9 cellular contexts compared by ENCODE assay signal in genomic region chr16:70653809-70654771, GRCh38. TPM values are rescaled to one million over a fixed set of nuclear protein-coding genes. Genes with fewer than 3 reads are reported as not detected.
DNase-seq lines count a peak whose midpoint lies in the region; ATAC-seq and TF ChIP-seq lines count a peak whose summit lies in the region.
"Had no signal": no experiment of that assay in that cellular context is flagged by ENCODE, and none has a peak within 500 bp of the region (broad histone marks: within the 10 kb centered on the region; RNA-seq: fewer than 3 reads in every experiment).

No MANE protein-coding gene starts in this region.

- peak; percentile 80 for TF ChIP-seq CTCF in CD8-positive, alpha-beta T cell (IDR thresholded peaks at IDR 0.05)
- peak; percentile 87 for TF ChIP-seq CTCF in choroid plexus epithelial cell (conservative IDR thresholded peaks at IDR 0.05; ENCODE audit: low read depth, low read length)

- DNase-seq in CD8-positive, alpha-beta T cell = peak; percentile 65 to 89 (median 77)
- DNase-seq in HEK293T (ENCODE audit: extremely low spot score) = peak; percentile 76
- DNase-seq in NCI-H446 treated with DMSO at 0.1 percent for 48 hours (lab: John Stamatoyannopoulos, UW) = peak; percentile 4
- peak; percentile 88 for DNase-seq in activated CD4-positive, alpha-beta T cell treated with anti-CD3 and anti-CD28 coated beads for 36 hours
- DNase-seq in choroid plexus epithelial cell (ENCODE audit: low read depth) = peak; percentile 90
- peak; percentile 84 for DNase-seq in left lobe of liver (ENCODE audit: low spot score)
- peak; percentile 84 to 86 for DNase-seq in stimulated activated CD4-positive, alpha-beta T cell treated with anti-CD3 and anti-CD28 coated beads, Interleukin-2, amount 100 ng/mL, for 24 hours

- intact Hi-C loops in CD8-positive, alpha-beta T cell (cut with DNase I, micrococcal nuclease) = loop anchor here (1.0 to 10.0 kb wide), 8 partner anchors 122 to 1257 kb away; no protein-coding TSS in a partner anchor
- intact Hi-C loops in activated CD4-positive, alpha-beta T cell treated with anti-CD3 and anti-CD28 coated beads for 36 hours (cut with DNase I, micrococcal nuclease) = loop anchor here (1.0 to 10.0 kb wide), 9 partner anchors 77 to 859 kb away; no protein-coding TSS in a partner anchor

- H3K4me3 ChIP-seq in CD8-positive, alpha-beta T cell (ENCODE audit: low read depth, low read length) = no peak overlapping the region
- peak overlapping the region; percentile 55 for H3K4me3 ChIP-seq in choroid plexus epithelial cell (ENCODE audit: low read depth, low read length)

- POLR2A ChIA-PET in CD8-positive, alpha-beta T cell (lab: Charles Lee) = no interaction called here
- POLR2A ChIA-PET in HEK293T (lab: Yijun Ruan, JAX) = interaction anchor here (1.0 kb wide), 3 partner anchors 8 to 308 kb away, joined by 3 to 6 read pairs (median 3); partner anchors contain the start of gene DDX19A
- POLR2A ChIA-PET in activated CD4-positive, alpha-beta T cell treated with anti-CD3 and anti-CD28 coated beads for 36 hours (lab: Charles Lee) = no interaction called here

- H3K4me1 Mint-ChIP-seq in CD8-positive, alpha-beta T cell (ENCODE audit: low read depth) = peaks cover 4% of the 10 kb centered on the region
- peaks cover 4% of the 10 kb centered on the region for H3K4me1 Mint-ChIP-seq in activated CD4-positive, alpha-beta T cell treated with anti-CD3 and anti-CD28 coated beads for 36 hours

- H3K36me3 Mint-ChIP-seq in CD8-positive, alpha-beta T cell = no peaks in the 10 kb centered on the region
- no peaks in the 10 kb centered on the region for H3K36me3 Mint-ChIP-seq in activated CD4-positive, alpha-beta T cell treated with anti-CD3 and anti-CD28 coated beads for 36 hours (ENCODE audit: low read depth)

- H3K9me3 Mint-ChIP-seq in CD8-positive, alpha-beta T cell = no peaks in the 10 kb centered on the region
- no peaks in the 10 kb centered on the region for H3K9me3 Mint-ChIP-seq in activated CD4-positive, alpha-beta T cell treated with anti-CD3 and anti-CD28 coated beads for 36 hours (ENCODE audit: low read depth)

- no peaks in the 10 kb centered on the region for H3K9me3 ChIP-seq in CD8-positive, alpha-beta T cell (ENCODE audit: low read length)

- CTCF ChIA-PET in CD8-positive, alpha-beta T cell (lab: Charles Lee) = interaction anchor here (0.6 to 2.3 kb wide), 24 partner anchors 8 to 492 kb away, joined by 3 to 16 read pairs (median 3); no protein-coding TSS in a partner anchor
- CTCF ChIA-PET in HEK293T (lab: Yijun Ruan, JAX) = interaction anchor here (0.6 to 1.6 kb wide), 7 partner anchors 103 to 1726 kb away, joined by 3 to 4 read pairs (median 4); no protein-coding TSS in a partner anchor
- CTCF ChIA-PET in activated CD4-positive, alpha-beta T cell treated with anti-CD3 and anti-CD28 coated beads for 36 hours (lab: Charles Lee) = interaction anchor here (0.6 to 3.5 kb wide), 21 partner anchors 9 to 807 kb away, joined by 3 to 24 read pairs (median 4); no protein-coding TSS in a partner anchor

- no peak overlapping the region for H3K27ac Mint-ChIP-seq in CD8-positive, alpha-beta T cell
- no peak overlapping the region for H3K27ac Mint-ChIP-seq in activated CD4-positive, alpha-beta T cell treated with anti-CD3 and anti-CD28 coated beads for 36 hours

- H3K27me3 Mint-ChIP-seq in CD8-positive, alpha-beta T cell (ENCODE audit: low read depth) = peaks cover 2% of the 10 kb centered on the region
- H3K27me3 Mint-ChIP-seq in activated CD4-positive, alpha-beta T cell treated with anti-CD3 and anti-CD28 coated beads for 36 hours = no peaks in the 10 kb centered on the region

- H3K27ac ChIP-seq in CD8-positive, alpha-beta T cell (ENCODE audit: low read depth, low read length) = no peak overlapping the region

- no peaks in the 10 kb centered on the region for H3K36me3 ChIP-seq in CD8-positive, alpha-beta T cell (ENCODE audit: insufficient read depth, low read length)

- H3K4me3 Mint-ChIP-seq in CD8-positive, alpha-beta T cell = peak overlapping the region; percentile 13
- no peak overlapping the region for H3K4me3 Mint-ChIP-seq in activated CD4-positive, alpha-beta T cell treated with anti-CD3 and anti-CD28 coated beads for 36 hours

- peak; percentile 90 for ATAC-seq in CD8-positive, alpha-beta T cell
- ATAC-seq in activated CD4-positive, alpha-beta T cell treated with anti-CD3 and anti-CD28 coated beads for 36 hours = peak; percentile 86
- ATAC-seq in left lobe of liver (peak; percentile 96), GM18519 (IDR thresholded peaks at IDR 0.05; ENCODE audit: low FRiP score, unreplicated experiment) (no peak)

- no peaks in the 10 kb centered on the region for H3K27me3 ChIP-seq in CD8-positive, alpha-beta T cell (ENCODE audit: insufficient read depth, low read length)

- H3K4me1 ChIP-seq in CD8-positive, alpha-beta T cell (ENCODE audit: insufficient read depth, low read length) = no peaks in the 10 kb centered on the region

TF ChIP-seq in HEK293T, 16 proteins besides CTCF, POLR2A, EP300 and RAD21:
- TF ChIP-seq FOXK2 (IDR thresholded peaks at IDR 0.05) = no peak
- TF ChIP-seq FOXA1 (IDR thresholded peaks at IDR 0.05) = no peak
- TF ChIP-seq BHLHE40 (IDR thresholded peaks at IDR 0.05; ENCODE audit: borderline replicate concordance) = no peak
- no peak for TF ChIP-seq SP1 (IDR thresholded peaks at IDR 0.05)
- TF ChIP-seq HDGF (IDR thresholded peaks at IDR 0.05; ENCODE audit: borderline replicate concordance) = no peak
- TF ChIP-seq PKNOX1 (IDR thresholded peaks at IDR 0.05) = no peak
- no peak for TF ChIP-seq LEF1 (IDR thresholded peaks at IDR 0.05; ENCODE audit: borderline replicate concordance)
- no peak for TF ChIP-seq SUZ12 (IDR thresholded peaks at IDR 0.05)
- TF ChIP-seq L3MBTL2 (conservative IDR thresholded peaks at IDR 0.05) = no peak
- TF ChIP-seq ARNT (IDR thresholded peaks at IDR 0.05) = no peak

RNA-seq across cellular contexts. Expression of gene IL34, which starts 7.7 kb away (rescaled TPM):
- total RNA-seq in CD8-positive, alpha-beta T cell = under 1 TPM; 0.84 to 0.86 TPM
- not detected for total RNA-seq in activated CD4-positive, alpha-beta T cell treated with anti-CD3 and anti-CD28 coated beads for 36 hours
- 0.58 TPM for total RNA-seq in left lobe of liver
- total RNA-seq: T-helper 2 cell treated with Interferon-gamma antibody and Interleukin-4, amounts not matched to agents 100 ng/mL and 5 ng/mL, for 36 hours had no signal

RNA-seq across cellular contexts. Expression of gene MTSS2, which starts 31.8 kb away (rescaled TPM):
- total RNA-seq in CD8-positive, alpha-beta T cell = 10 to 100 TPM; 27.9 to 28.4 TPM
- total RNA-seq in activated CD4-positive, alpha-beta T cell treated with anti-CD3 and anti-CD28 coated beads for 36 hours = 1 to 10 TPM; 1.6 to 3.5 TPM
- total RNA-seq in left lobe of liver = 58.1 TPM

Comparison
In these comparisons a context has a peak if more than half of its experiments do, and no peak if none do; other contexts are left out.
1. DNase-seq: peak in every context shown above with its lines; median percentile 90 in choroid plexus epithelial cell; 88 in activated CD4-positive, alpha-beta T cell treated with anti-CD3 and anti-CD28 coated beads for 36 hours; 85 in stimulated activated CD4-positive, alpha-beta T cell treated with anti-CD3 and anti-CD28 coated beads, Interleukin-2, amount 100 ng/mL, for 24 hours; 84 in left lobe of liver; 77 in CD8-positive, alpha-beta T cell; 76 in HEK293T; 4 in NCI-H446 treated with DMSO at 0.1 percent for 48 hours.
2. RNA of gene MTSS2, which starts 31.8 kb away (total RNA-seq): 58.1 TPM in left lobe of liver (single experiment) and 27.9 to 28.4 TPM in CD8-positive, alpha-beta T cell; 1.6 to 3.5 TPM in activated CD4-positive, alpha-beta T cell treated with anti-CD3 and anti-CD28 coated beads for 36 hours; every median in the first group is over 4 times any median in the second.